ENCODE assay signal across 19 cellular contexts in the genomic region with DNA sequence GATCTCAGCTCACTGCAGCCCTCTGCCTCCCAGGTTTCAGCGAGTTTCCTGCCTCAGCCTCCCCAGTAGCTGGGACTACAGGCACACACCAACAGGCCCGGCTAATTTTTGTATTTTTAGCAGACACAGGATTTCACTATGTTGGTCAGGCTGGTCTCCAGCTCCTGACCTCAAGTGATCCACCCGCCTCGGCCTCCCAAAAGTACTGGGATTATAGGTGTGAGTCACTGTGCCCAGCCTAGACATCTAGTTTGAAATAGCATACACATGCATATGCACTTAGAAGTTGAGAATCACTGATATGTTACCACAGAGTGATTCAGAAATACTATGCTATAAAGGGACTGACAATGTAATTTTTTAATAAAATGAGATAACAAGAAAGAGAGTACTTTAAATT.
DNase-seq lines count a peak whose midpoint lies in the region; ATAC-seq and TF ChIP-seq lines count a peak whose summit lies in the region.
"Had no signal": no experiment of that assay in that cellular context is flagged by ENCODE, and none has a peak within 500 bp of the region (broad histone marks: within the 10 kb centered on the region; RNA-seq: fewer than 3 reads in every experiment).

No MANE protein-coding gene starts in this region.

- H3K27me3 ChIP-seq in mammary epithelial cell (ENCODE audit: insufficient read depth, low read length), result no peaks in the 10 kb centered on the region
- H3K27me3 ChIP-seq in testis, result no peaks in the 10 kb centered on the region
- H3K27me3 ChIP-seq: pancreas, uterus had no signal

- TF ChIP-seq CTCF in AG09309 (IDR thresholded peaks at IDR 0.05; ENCODE audit: control insufficient read depth, insufficient read depth, low read depth, low read length, missing control alignments), result no peak
- no peak for TF ChIP-seq CTCF in mammary epithelial cell (conservative IDR thresholded peaks at IDR 0.05 in 1 of 2, IDR thresholded peaks at IDR 0.05 in 1 of 2; ENCODE audit: extremely low read depth in 1 of 2, insufficient read depth in 1 of 2, low read depth in 1 of 2, low read length in 2 of 2)
- TF ChIP-seq CTCF in testis (IDR thresholded peaks at IDR 0.05), result no peak

- intact Hi-C loops in mammary epithelial cell (cut with micrococcal nuclease), result no loop called here
- intact Hi-C loops in testis (cut with DNase I; ENCODE audit: low total_unique reads), result no loop called here

- TF ChIP-seq POLR2A in testis (IDR thresholded peaks at IDR 0.05), result no peak

- no peak overlapping the region for H3K27ac ChIP-seq in mammary epithelial cell (ENCODE audit: insufficient read depth, low read depth, low read length)
- no peak overlapping the region for H3K27ac ChIP-seq in testis
- H3K27ac ChIP-seq: pancreas, uterus, WERI-Rb-1 had no signal

- H3K4me1 ChIP-seq in mammary epithelial cell (ENCODE audit: insufficient read depth, low read length), result no peaks in the 10 kb centered on the region
- no peaks in the 10 kb centered on the region for H3K4me1 ChIP-seq in testis
- H3K4me1 ChIP-seq: pancreas, uterus had no signal

- DNase-seq in AG09309 (ENCODE audit: low read depth) (peak; percentile 72), HS-27A (ENCODE audit: low read depth) (peak; percentile 34), mammary epithelial cell (peak; percentile 21), myocyte (ENCODE audit: low read depth) (peak; percentile 83), 8988T (no peak), NCI-H2227 (lab: John Stamatoyannopoulos, UW; ENCODE audit: unreplicated experiment) (no peak), testis (no peak)
- DNase-seq: anterior cingulate cortex; dermis blood vessel endothelial cell; left colon; NCI-H2029 treated with DMSO at 0.1 percent for 48 hours; NCI-H69; pancreas; stimulated activated CD4-positive, alpha-beta T cell treated with anti-CD3 and anti-CD28 coated beads, Interleukin-15, amount 100 ng/mL, for 24 hours; uterus; WERI-Rb-1 had no signal

- H3K4me3 ChIP-seq in AG09309 (ENCODE audit: control insufficient read depth, low read depth, low read length), result no peak overlapping the region
- no peak overlapping the region for H3K4me3 ChIP-seq in mammary epithelial cell (replicated peaks in 1 of 3; ENCODE audit: insufficient read depth in 1 of 3, low read depth in 2 of 3, low read length in 3 of 3)
- H3K4me3 ChIP-seq in testis, result no peak overlapping the region
- H3K4me3 ChIP-seq: pancreas, uterus had no signal

- no peaks in the 10 kb centered on the region for H3K9me3 ChIP-seq in mammary epithelial cell (replicated peaks; ENCODE audit: insufficient read depth, low read length)
- no peaks in the 10 kb centered on the region for H3K9me3 ChIP-seq in testis
- H3K9me3 ChIP-seq: pancreas, uterus had no signal

- in situ Hi-C loops in mammary epithelial cell (cut with MboI; ENCODE audit: low sequenced_read_pairs in 2 of 2), result no loop called here

- no TSS peak for BruUV-seq in mammary epithelial cell (replicated peaks; lab: Mats Ljungman, UMichigan)

- no peak overlapping the region for H2AFZ ChIP-seq in mammary epithelial cell (ENCODE audit: low read depth, low read length)

- WGBS in mammary epithelial cell (ENCODE audit: low coverage, missing lambda C conversion rate), result 100% methylated on average over 2 of the region's 4 CpGs
- 92 to 97% methylated on average over 4 of the region's 4 CpGs for WGBS in testis, 2 donors

- H3K36me3 ChIP-seq in mammary epithelial cell (ENCODE audit: insufficient read depth, low read length) (peaks cover 5% of the 10 kb centered on the region), testis (ENCODE audit: low read depth, missing control alignments) (no peaks in the 10 kb centered on the region)
- H3K36me3 ChIP-seq: uterus had no signal

- H3K79me2 ChIP-seq in mammary epithelial cell (ENCODE audit: insufficient read depth, low read length), result no peaks in the 10 kb centered on the region

- H3K4me2 ChIP-seq in mammary epithelial cell (ENCODE audit: insufficient read depth, low read depth, low read length), result no peak overlapping the region

- dilution Hi-C loops in mammary epithelial cell (cut with HindIII; ENCODE audit: low sequenced_read_pairs), result no loop called here

- no peak for ATAC-seq in GM21717 (IDR thresholded peaks at IDR 0.05; ENCODE audit: unreplicated experiment)
- ATAC-seq: activated T-helper 17 cell treated with anti-CD3 and anti-CD28 coated beads, Interleukin-2, amount 50 U/mL, for 72 hours; left colon; Panc1; pancreas had no signal

- CTCF ChIA-PET in mammary epithelial cell (lab: Charles Lee; ENCODE audit: low non-redundant PET), result no interaction called here

- H3K9ac ChIP-seq in mammary epithelial cell (ENCODE audit: insufficient read depth, low read length), result no peak overlapping the region

- H4K20me1 ChIP-seq in mammary epithelial cell (ENCODE audit: insufficient read depth, low read length), result no peaks in the 10 kb centered on the region

Comparison
In these comparisons a context has a peak if more than half of its experiments do, and no peak if none do; other contexts are left out.
1. DNase-seq: peak in AG09309 (single experiment), HS-27A (single experiment), mammary epithelial cell (single experiment) and myocyte (single experiment); none in 8988T (single experiment), NCI-H2227 (single experiment) and testis (single experiment).